In genomic region chr7:151850484-151851159, GRCh38 we compare ENCODE assay signal across 8 cellular contexts. TPM values are rescaled to one million over a fixed set of nuclear protein-coding genes. Genes with fewer than 3 reads are reported as not detected.
DNase-seq lines count a peak whose midpoint lies in the region; ATAC-seq, FAIRE-seq and TF ChIP-seq lines count a peak whose summit lies in the region.
"Had no signal": no experiment of that assay in that cellular context is flagged by ENCODE, and none has a peak within 500 bp of the region (broad histone marks: within the 10 kb centered on the region; RNA-seq: fewer than 3 reads in every experiment).

No MANE protein-coding gene starts in this region.

- H3K4me3 Mint-ChIP-seq in CD4-positive, alpha-beta memory T cell = peak overlapping the region; percentile 69 to 79 (median 76)

- H2BK12ac ChIP-seq in H1 (ENCODE audit: low read depth, low read length) = no peak overlapping the region

- H2BK15ac ChIP-seq in H1 (ENCODE audit: low read length) = no peak overlapping the region

- no peaks in the 10 kb centered on the region for H3K9me2 ChIP-seq in PC-3 (replicated peaks; ENCODE audit: low read length)

- no peaks in the 10 kb centered on the region for H3K27me3 ChIP-seq in CD4-positive, alpha-beta memory T cell (ENCODE audit: insufficient read depth, low read length)
- H3K27me3 ChIP-seq in PC-3 (ENCODE audit: low read length) = no peaks in the 10 kb centered on the region
- no peaks in the 10 kb centered on the region for H3K27me3 ChIP-seq in H1 (replicated peaks in 1 of 4; ENCODE audit: control insufficient read depth in 3 of 4, extremely low read depth in 1 of 4, insufficient read depth in 3 of 4, low read length in 3 of 4)
- H3K27me3 ChIP-seq in prostate gland (replicated peaks; ENCODE audit: insufficient read depth) = no peaks in the 10 kb centered on the region
- H3K27me3 ChIP-seq: Peyer's patch had no signal

- H3K9ac ChIP-seq in PC-3 (ENCODE audit: low read length) = peak overlapping the region; percentile 32; the same call in 1 of the 2 replicates
- no peak overlapping the region for H3K9ac ChIP-seq in H1 (replicated peaks in 1 of 4; ENCODE audit: extremely low read depth in 1 of 4, low read depth in 3 of 4, low read length in 3 of 4)

- peaks cover 16 to 42% (median 27%) of the 10 kb centered on the region in 4 donors for H3K4me1 Mint-ChIP-seq in CD4-positive, alpha-beta memory T cell

- TF ChIP-seq RAD21 in H1 (IDR thresholded peaks at IDR 0.05 in 1 of 2, conservative IDR thresholded peaks at IDR 0.05 in 1 of 2; ENCODE audit: low read depth in 2 of 2, low read length in 2 of 2) = no peak

- no peak for DNase-seq in CD4-positive, alpha-beta memory T cell
- DNase-seq in PC-3 = no peak
- DNase-seq in H1 (ENCODE audit: low read depth in 1 of 2, low spot score in 2 of 2) = no peak
- no peak for DNase-seq in prostate gland (ENCODE audit: low spot score)
- no peak for DNase-seq in amygdala (lab: John Stamatoyannopoulos, UW)

- 87% methylated on average over 19 of the region's 19 CpGs; no CpG with 5 or more reads in 1 of the 2 experiments for WGBS in H1 (ENCODE audit: extremely low coverage in 1 of 2, insufficient coverage in 1 of 2, insufficient read length in 1 of 2, insufficient replicate concordance in 2 of 2, low coverage in 1 of 2, low lambda C conversion rate in 2 of 2, missing lambda C conversion rate in 1 of 2), 2 experiments
- 84% methylated on average over 19 of the region's 19 CpGs for WGBS in prostate gland

- no peak overlapping the region for H2AK5ac ChIP-seq in H1 (ENCODE audit: low read depth, low read length)

- no peaks in the 10 kb centered on the region for H3K79me1 ChIP-seq in H1 (ENCODE audit: low read depth, low read length)

- peaks cover 0 to 3% of the 10 kb centered on the region in 2 donors for H3K36me3 Mint-ChIP-seq in CD4-positive, alpha-beta memory T cell

- H4K8ac ChIP-seq in H1 (ENCODE audit: extremely low read depth, insufficient read depth, low read length) = peak overlapping the region; percentile 65; the same call in 1 of the 2 replicates

- H2BK5ac ChIP-seq in H1 (ENCODE audit: low read depth, low read length) = no peak overlapping the region

- ATAC-seq in PC-3 (no peak), HG03439 (IDR thresholded peaks at IDR 0.05; ENCODE audit: unreplicated experiment) (no peak), GM21447 (IDR thresholded peaks at IDR 0.05; ENCODE audit: unreplicated experiment) (no peak)

- no peak overlapping the region for H3K14ac ChIP-seq in H1 (ENCODE audit: insufficient read length)

- no peak overlapping the region for H3K23ac ChIP-seq in H1 (ENCODE audit: insufficient read length)

- no peaks in the 10 kb centered on the region for H4K20me1 ChIP-seq in PC-3 (ENCODE audit: low read length)
- H4K20me1 ChIP-seq in H1 (replicated peaks in 1 of 2; ENCODE audit: control insufficient read depth in 1 of 2, insufficient read depth in 2 of 2, low read length in 2 of 2) = peaks cover 0 to 3% of the 10 kb centered on the region in 2 experiments

- no peak for TF ChIP-seq EP300 in H1 (IDR thresholded peaks at IDR 0.05; ENCODE audit: borderline replicate concordance in 1 of 2, low read depth in 2 of 2, low read length in 2 of 2)

- intact Hi-C loops in CD4-positive, alpha-beta memory T cell (cut with micrococcal nuclease) = no loop called here
- intact Hi-C loops in PC-3 (cut with micrococcal nuclease) (no loop called here), prostate gland (cut with DNase I) (no loop called here)

- no peak overlapping the region for H3K56ac ChIP-seq in H1 (replicated peaks; ENCODE audit: insufficient read length, low read depth, low read length)

- H4K5ac ChIP-seq in H1 (ENCODE audit: insufficient read length, low read depth, low read length) = no peak overlapping the region

- no peaks in the 10 kb centered on the region for H3K36me3 ChIP-seq in CD4-positive, alpha-beta memory T cell (ENCODE audit: insufficient read depth, low read length)
- H3K36me3 ChIP-seq in PC-3 (ENCODE audit: low read depth, low read length) (no peaks in the 10 kb centered on the region), H1 (ENCODE audit: control insufficient read depth in 2 of 4, insufficient read depth in 4 of 4, low read length in 3 of 4) (no peaks in the 10 kb centered on the region), prostate gland (no peaks in the 10 kb centered on the region)
- H3K36me3 ChIP-seq: Peyer's patch had no signal

- no peaks in the 10 kb centered on the region for H3F3A ChIP-seq in PC-3 (ENCODE audit: low read length, unreplicated experiment)

- H3K27ac ChIP-seq in CD4-positive, alpha-beta memory T cell (ENCODE audit: low read depth, low read length) = no peak overlapping the region
- H3K27ac ChIP-seq in PC-3 (ENCODE audit: low read length) (peak overlapping the region; percentile 68), H1 (ENCODE audit: low read depth, low read length) (no peak overlapping the region), prostate gland (peak overlapping the region; percentile 73 to 75)

- CTCF ChIA-PET in CD4-positive, alpha-beta memory T cell (lab: Charles Lee; ENCODE audit: partially characterized antibody) = interaction anchor here (2.1 kb wide), 1 partner anchor 12 kb away, joined by 4 read pairs; no protein-coding TSS in a partner anchor
- CTCF ChIA-PET in PC-3 (lab: Charles Lee) (interaction anchor here (0.7 kb wide), 2 partner anchors 58 to 68 kb away, joined by 3 to 7 read pairs; no protein-coding TSS in a partner anchor), H1 (lab: Charles Lee; ENCODE audit: partially characterized antibody) (interaction anchor here (0.6 to 2.2 kb wide), 6 partner anchors 10 to 488 kb away, joined by 3 to 12 read pairs (median 4); no protein-coding TSS in a partner anchor)

- no peak overlapping the region for H3K4me3 ChIP-seq in CD4-positive, alpha-beta memory T cell (ENCODE audit: low read length in 2 of 2)
- H3K4me3 ChIP-seq in PC-3 (ENCODE audit: low read length) (no peak overlapping the region), H1 (ENCODE audit: extremely low read depth in 1 of 4, insufficient read depth in 2 of 4, low read depth in 3 of 4, low read length in 4 of 4) (no peak overlapping the region), prostate gland (no peak overlapping the region)

- H3K4me2 ChIP-seq in PC-3 (ENCODE audit: low read length) (peak overlapping the region; percentile 71), H1 (ENCODE audit: insufficient read depth in 1 of 2, low read depth in 2 of 2, low read length in 2 of 2) (no peak overlapping the region)

- H2AFZ ChIP-seq in PC-3 (ENCODE audit: low read length) (peak overlapping the region; percentile 67), H1 (ENCODE audit: low read length) (no peak overlapping the region)

- no peak overlapping the region for H3K18ac ChIP-seq in H1 (ENCODE audit: extremely low read depth, low read length)

- BruUV-seq in PC-3 (replicated peaks; lab: Mats Ljungman, UMichigan) = no TSS peak

- no peaks in the 10 kb centered on the region for H3K9me3 ChIP-seq in CD4-positive, alpha-beta memory T cell (ENCODE audit: control insufficient read depth in 1 of 2, low read length in 2 of 2)
- H3K9me3 ChIP-seq in PC-3 (ENCODE audit: low read length) (no peaks in the 10 kb centered on the region), H1 (ENCODE audit: insufficient read depth in 2 of 2, low read depth in 1 of 2, low read length in 1 of 2) (no peaks in the 10 kb centered on the region), prostate gland (no peaks in the 10 kb centered on the region)
- H3K9me3 ChIP-seq: Peyer's patch had no signal

- TF ChIP-seq CTCF in PC-3 (conservative IDR thresholded peaks at IDR 0.05; ENCODE audit: low read depth, low read length) (no peak), H1 (IDR thresholded peaks at IDR 0.05; ENCODE audit: control extremely low read depth in 1 of 3, insufficient read depth in 1 of 3, low read depth in 1 of 3, low read length in 3 of 3) (no peak), prostate gland (IDR thresholded peaks at IDR 0.05) (no peak)

- H3K23me2 ChIP-seq in H1 (ENCODE audit: low read depth, low read length) = peaks cover 7% of the 10 kb centered on the region; the same call in 1 of the 2 replicates

- no peak overlapping the region for H2BK20ac ChIP-seq in H1 (ENCODE audit: low read length)

- no peak overlapping the region for H2BK120ac ChIP-seq in H1 (replicated peaks; ENCODE audit: low read depth, low read length)

- POLR2A ChIA-PET in CD4-positive, alpha-beta memory T cell (lab: Charles Lee; ENCODE audit: partially characterized antibody) = interaction anchor here (1.3 kb wide), 1 partner anchor 10 kb away, joined by 4 read pairs; no protein-coding TSS in a partner anchor
- POLR2A ChIA-PET in PC-3 (lab: Charles Lee; ENCODE audit: unreplicated experiment) (no interaction called here), H1 (lab: Charles Lee; ENCODE audit: partially characterized antibody) (no interaction called here)

- H3K27ac Mint-ChIP-seq in CD4-positive, alpha-beta memory T cell = peak overlapping the region in 5 of 7 donors; percentile 29 to 88 (median 66)

- H3K79me2 ChIP-seq in PC-3 (ENCODE audit: low read length) (no peaks in the 10 kb centered on the region), H1 (ENCODE audit: control insufficient read depth in 1 of 2, insufficient read depth in 2 of 2, low read length in 2 of 2) (no peaks in the 10 kb centered on the region)

- FAIRE-seq in H1 (lab: Jason Lieb, UNC) = no peak

- no peak for TF ChIP-seq POLR2A in H1 (IDR thresholded peaks at IDR 0.05; ENCODE audit: control extremely low read depth in 1 of 2, low read depth in 2 of 2, low read length in 2 of 2)
- no peak for TF ChIP-seq POLR2A in prostate gland (IDR thresholded peaks at IDR 0.05)

- H3K27me3 Mint-ChIP-seq in CD4-positive, alpha-beta memory T cell = no peaks in the 10 kb centered on the region

- H3K4me1 ChIP-seq in CD4-positive, alpha-beta memory T cell (ENCODE audit: insufficient read depth, low read length) = peaks cover 19% of the 10 kb centered on the region
- H3K4me1 ChIP-seq in PC-3 (ENCODE audit: insufficient read depth, low read length) (peaks cover 16% of the 10 kb centered on the region), H1 (replicated peaks in 1 of 4; ENCODE audit: control insufficient read depth in 3 of 4, insufficient read depth in 4 of 4, low read length in 3 of 4) (peaks cover 0 to 3% (median 0%) of the 10 kb centered on the region in 4 experiments; a peak in 1 of 7 replicates), prostate gland (replicated peaks) (peaks cover 3% of the 10 kb centered on the region)

- H3K9me3 Mint-ChIP-seq in CD4-positive, alpha-beta memory T cell = no peaks in the 10 kb centered on the region

- no peak overlapping the region for H4K91ac ChIP-seq in H1 (replicated peaks; ENCODE audit: insufficient read length, low read length)

- peak overlapping the region; percentile 81 for H3K4ac ChIP-seq in H1 (replicated peaks; ENCODE audit: insufficient read length, low read depth, low read length)

RNA-seq across cellular contexts. Expression of gene PRKAG2, which starts 26.3 kb away (rescaled TPM):
- total RNA-seq in CD4-positive, alpha-beta memory T cell = 10 to 100 TPM; 60.4 to 61.0 TPM
- 10 to 100 TPM; 27.4 to 34.4 TPM for polyA plus RNA-seq in CD4-positive, alpha-beta memory T cell
- total RNA-seq in PC-3 (2014; rRNA removed) (21.5 and 23.9 TPM in 2 replicates), prostate gland (10 to 100 TPM; 31.6 to 38.1 TPM)
- total RNA-seq in H1 (2021; fragmentation: NEBNext Ultra II Directional; extraction: Animal tissue kit (Norgen Biotek cat#: 25700)) = 18.1 and 21.2 TPM in 2 replicates
- polyA plus RNA-seq in H1 (2011; rRNA removed) = 5.4 and 7.5 TPM in 2 replicates
- polyA plus RNA-seq in H1 (2011; cell fraction: cytosol; rRNA removed) = 10.7 TPM
- polyA plus RNA-seq in H1 (2011; cell fraction: nucleus; rRNA removed) = 4.9 TPM
- 10.7 to 13.6 TPM (median 12.0 TPM) in 4 replicates for polyA plus RNA-seq in H1 (2012, experiment 1 of 2)
- polyA plus RNA-seq in H1 (2012, experiment 2 of 2) = 5.8 TPM
- polyA plus RNA-seq in H1 (2013, experiment 1 of 2) = 14.0 TPM
- polyA plus RNA-seq in H1 (2013, experiment 2 of 2) = 13.6 TPM
- polyA minus RNA-seq in H1 (2011; rRNA and poly(A)+ RNA removed) = 5.3 and 7.7 TPM in 2 replicates
- polyA minus RNA-seq in H1 (2011; cell fraction: cytosol; rRNA and poly(A)+ RNA removed) = 3.5 TPM
- 6.3 TPM for polyA minus RNA-seq in H1 (2011; cell fraction: nucleus; rRNA and poly(A)+ RNA removed)

Comparison
In these comparisons a context has a peak if more than half of its experiments do, and no peak if none do; other contexts are left out.
1. H3K27ac ChIP-seq: peak in PC-3 (single experiment) and prostate gland (2 of 2); none in CD4-positive, alpha-beta memory T cell (single experiment) and H1 (single experiment).